10 cellular contexts compared by ENCODE assay signal in the genomic region with DNA sequence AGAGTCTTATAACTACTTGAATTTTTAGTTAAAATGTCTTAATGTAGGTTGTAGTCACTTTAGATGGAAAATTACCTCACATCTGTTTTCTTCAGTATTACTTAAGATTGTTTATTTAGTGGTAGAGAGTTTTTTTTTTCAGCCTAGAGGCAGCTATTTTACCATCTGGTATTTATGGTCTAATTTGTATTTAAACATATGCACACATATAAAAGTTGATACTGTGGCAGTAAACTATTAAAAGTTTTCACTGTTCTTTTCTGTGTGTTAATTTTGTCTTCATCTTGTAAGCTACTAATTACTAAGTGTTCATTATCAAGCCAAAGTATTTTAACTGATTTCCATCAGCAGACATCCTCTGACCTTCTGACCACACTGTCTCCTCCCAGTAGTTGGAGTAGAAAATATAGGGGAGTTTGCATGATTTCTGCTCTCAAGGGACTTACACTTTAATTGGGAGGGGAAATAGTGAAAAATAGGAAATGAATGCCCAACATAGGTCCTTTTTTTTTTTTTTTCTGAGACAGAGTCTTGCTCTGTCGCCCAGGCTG. TPM values are rescaled to one million over a fixed set of nuclear protein-coding genes. Genes with fewer than 3 reads are reported as not detected.
A peak's percentile ranks its signal among the peaks of the same experiment; 100 is the strongest.
DNase-seq lines count a peak whose midpoint lies in the region; ATAC-seq lines count a peak whose summit lies in the region.
"Had no signal": no experiment of that assay in that cellular context is flagged by ENCODE, and none has a peak within 500 bp of the region (broad histone marks: within the 10 kb centered on the region; RNA-seq: fewer than 3 reads in every experiment).

No MANE protein-coding gene starts in this region.

- in situ Hi-C loops in HAP-1 (cut with MboI; ENCODE audit: low sequenced_read_pairs), result no loop called here

- no peak overlapping the region for H3K4me3 ChIP-seq in effector memory CD4-positive, alpha-beta T cell (ENCODE audit: insufficient read depth, low read depth, low read length, poor library complexity, severe bottlenecking)
- no peak overlapping the region for H3K4me3 ChIP-seq in HAP-1
- no peak overlapping the region for H3K4me3 ChIP-seq in H7 (ENCODE audit: insufficient read depth, low read depth, low read length)
- H3K4me3 ChIP-seq: prostate gland, SJSA1 had no signal

- H3K36me3 Mint-ChIP-seq in activated naive CD4-positive, alpha-beta T cell treated with anti-CD3 and anti-CD28 coated beads, Interleukin-2, amount 50 U/mL, for 24 hours, result peaks cover 30% of the 10 kb centered on the region
- peaks cover 41 to 44% of the 10 kb centered on the region in 2 donors for H3K36me3 Mint-ChIP-seq in stimulated activated naive B cell treated with anti-CD40 and anti-IgM and Interleukin-4, amounts not matched to agents 10 μg/mL and 1 μg/mL and 100 μg/mL, for 72 hours

- no peaks in the 10 kb centered on the region for H3K9me3 ChIP-seq in effector memory CD4-positive, alpha-beta T cell (ENCODE audit: control insufficient read depth, low read length)
- 0 out of 2 replicates have a peak, but pooled peaks cover under 1% of the 10 kb centered on the region for H3K9me3 ChIP-seq in HAP-1
- H3K9me3 ChIP-seq: prostate gland, SJSA1 had no signal

- no peaks in the 10 kb centered on the region for H3K36me3 ChIP-seq in effector memory CD4-positive, alpha-beta T cell (ENCODE audit: control insufficient read depth, insufficient read depth, low read length)
- H3K36me3 ChIP-seq in HAP-1 (replicated peaks) (peaks cover 12% of the 10 kb centered on the region), H7 (replicated peaks; ENCODE audit: control insufficient read depth, insufficient read depth, low read length) (peaks cover 17% of the 10 kb centered on the region)
- H3K36me3 ChIP-seq: prostate gland had no signal

- H3K4me1 ChIP-seq in effector memory CD4-positive, alpha-beta T cell (ENCODE audit: control insufficient read depth, insufficient read depth, low read length, poor library complexity, severe bottlenecking), result peaks cover 23% of the 10 kb centered on the region
- H3K4me1 ChIP-seq in HAP-1, result peaks cover 13% of the 10 kb centered on the region

- H3K27me3 ChIP-seq in effector memory CD4-positive, alpha-beta T cell (replicated peaks; ENCODE audit: control insufficient read depth, insufficient read depth, low read length, poor library complexity, severe bottlenecking), result no peaks in the 10 kb centered on the region
- no peaks in the 10 kb centered on the region for H3K27me3 ChIP-seq in HAP-1 (ENCODE audit: low read depth)
- H3K27me3 ChIP-seq in H7 (ENCODE audit: control insufficient read depth, insufficient read depth, low read length), result no peaks in the 10 kb centered on the region
- H3K27me3 ChIP-seq: SJSA1 had no signal

- H3K4me3 Mint-ChIP-seq in activated naive CD4-positive, alpha-beta T cell treated with anti-CD3 and anti-CD28 coated beads, Interleukin-2, amount 50 U/mL, for 24 hours, result peak overlapping the region; percentile 64
- H3K4me3 Mint-ChIP-seq in stimulated activated naive B cell treated with anti-CD40 and anti-IgM and Interleukin-4, amounts not matched to agents 10 μg/mL and 1 μg/mL and 100 μg/mL, for 72 hours, result peak overlapping the region; percentile 75 to 82

- H3K27ac Mint-ChIP-seq in activated naive CD4-positive, alpha-beta T cell treated with anti-CD3 and anti-CD28 coated beads, Interleukin-2, amount 50 U/mL, for 24 hours, result peak overlapping the region; percentile 32
- H3K27ac Mint-ChIP-seq in stimulated activated naive B cell treated with anti-CD40 and anti-IgM and Interleukin-4, amounts not matched to agents 10 μg/mL and 1 μg/mL and 100 μg/mL, for 72 hours, result peak overlapping the region; percentile 96

- peak overlapping the region; percentile 52 for H3K27ac ChIP-seq in effector memory CD4-positive, alpha-beta T cell (ENCODE audit: insufficient read depth, low read length, poor library complexity, severe bottlenecking)
- H3K27ac ChIP-seq: prostate gland had no signal

- H3K4me1 Mint-ChIP-seq in activated naive CD4-positive, alpha-beta T cell treated with anti-CD3 and anti-CD28 coated beads, Interleukin-2, amount 50 U/mL, for 24 hours, result peaks cover 66% of the 10 kb centered on the region
- peaks cover 53 to 68% of the 10 kb centered on the region in 2 donors for H3K4me1 Mint-ChIP-seq in stimulated activated naive B cell treated with anti-CD40 and anti-IgM and Interleukin-4, amounts not matched to agents 10 μg/mL and 1 μg/mL and 100 μg/mL, for 72 hours

- H3K27me3 Mint-ChIP-seq in activated naive CD4-positive, alpha-beta T cell treated with anti-CD3 and anti-CD28 coated beads, Interleukin-2, amount 50 U/mL, for 24 hours, result no peaks in the 10 kb centered on the region
- H3K27me3 Mint-ChIP-seq in stimulated activated naive B cell treated with anti-CD40 and anti-IgM and Interleukin-4, amounts not matched to agents 10 μg/mL and 1 μg/mL and 100 μg/mL, for 72 hours, result no peaks in the 10 kb centered on the region

- H3K9me3 Mint-ChIP-seq in activated naive CD4-positive, alpha-beta T cell treated with anti-CD3 and anti-CD28 coated beads, Interleukin-2, amount 50 U/mL, for 24 hours, result no peaks in the 10 kb centered on the region
- H3K9me3 Mint-ChIP-seq in stimulated activated naive B cell treated with anti-CD40 and anti-IgM and Interleukin-4, amounts not matched to agents 10 μg/mL and 1 μg/mL and 100 μg/mL, for 72 hours, result no peaks in the 10 kb centered on the region

- ATAC-seq in stimulated activated naive B cell treated with anti-CD40 and anti-IgM and Interleukin-4, amounts not matched to agents 10 μg/mL and 1 μg/mL and 100 μg/mL, for 72 hours (replicated peaks), result no peak
- ATAC-seq in GM18909 (IDR thresholded peaks at IDR 0.05; ENCODE audit: poor library complexity, unreplicated experiment), result no peak

- no peak for DNase-seq in activated naive CD4-positive, alpha-beta T cell treated with Interleukin-2 at 50 U/mL for 16 hours
- DNase-seq in NCI-H69 (lab: John Stamatoyannopoulos, UW) (peak; percentile 40), HAP-1 (ENCODE audit: low spot score in 2 of 2) (no peak), H7 (no peak)
- no peak for DNase-seq in effector memory CD4-positive, alpha-beta T cell
- DNase-seq in stimulated activated naive B cell treated with anti-CD40 and anti-IgM and Interleukin-4, amounts not matched to agents 10 μg/mL and 1 μg/mL and 100 μg/mL, for 72 hours, result no peak

RNA-seq across cellular contexts. Expression of gene PMAIP1, which starts 4.3 kb away (rescaled TPM):
- 131 and 207 TPM in 2 replicates for total RNA-seq in H7 (2014; rRNA removed; shearing (Covaris generic))
